ENCODE assay signal across 11 cellular contexts in the genomic region with DNA sequence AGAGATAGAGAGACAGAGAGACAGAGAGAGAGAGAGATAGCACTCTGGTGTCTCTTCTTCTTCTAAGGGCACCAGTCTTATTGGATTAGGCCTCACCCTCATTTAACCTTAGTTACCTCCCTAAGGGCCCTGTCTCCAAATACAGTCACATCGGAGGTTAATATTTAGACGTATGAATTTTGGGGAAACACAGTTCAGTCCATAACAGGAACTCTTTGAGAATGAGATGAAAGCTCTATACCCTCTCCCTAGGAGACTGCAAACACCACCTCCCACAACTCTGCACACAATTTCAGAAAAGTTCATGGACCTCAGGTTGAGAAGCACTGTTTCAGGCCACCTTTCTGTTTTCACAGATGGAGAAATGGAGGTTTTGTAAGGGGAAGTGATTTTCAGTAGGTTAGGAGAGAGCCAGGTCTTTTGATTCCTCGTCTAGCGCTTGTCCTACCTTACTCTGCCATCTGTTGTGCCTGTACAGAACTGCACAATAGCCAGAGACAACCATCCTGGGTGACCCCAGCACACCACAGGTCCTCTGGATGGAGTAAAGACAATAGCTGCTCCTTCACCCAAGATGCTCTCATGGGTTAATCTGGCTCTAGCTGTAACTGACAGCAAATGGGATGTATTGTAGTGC. TPM values are rescaled to one million over a fixed set of nuclear protein-coding genes. Genes with fewer than 3 reads are reported as not detected.
DNase-seq lines count a peak whose midpoint lies in the region; ATAC-seq and TF ChIP-seq lines count a peak whose summit lies in the region.
"Had no signal": no experiment of that assay in that cellular context is flagged by ENCODE, and none has a peak within 500 bp of the region (broad histone marks: within the 10 kb centered on the region; RNA-seq: fewer than 3 reads in every experiment).

No MANE protein-coding gene starts in this region.

- peaks cover 12% of the 10 kb centered on the region for H3K4me1 ChIP-seq in Karpas-422 (ENCODE audit: low read length)

- H3K79me2 ChIP-seq in Karpas-422 (ENCODE audit: low read length): no peaks in the 10 kb centered on the region

- no peaks in the 10 kb centered on the region for H3K36me3 ChIP-seq in Karpas-422 (ENCODE audit: insufficient read depth, low read length)

- no peaks in the 10 kb centered on the region for H3K9me3 ChIP-seq in Karpas-422 (ENCODE audit: low read length)

- no peaks in the 10 kb centered on the region for H3K27me3 ChIP-seq in Karpas-422 (ENCODE audit: low read length)

- H3K27ac ChIP-seq in Karpas-422 (ENCODE audit: low read length): no peak overlapping the region

- DNase-seq in Karpas-422: peak; percentile 47
- DNase-seq in choroid plexus epithelial cell (ENCODE audit: low read depth): peak; percentile 10
- no peak for DNase-seq in COLO829 (ENCODE audit: low spot score)
- DNase-seq in NCI-H446 treated with DMSO at 0.1 percent for 48 hours (lab: John Stamatoyannopoulos, UW): no peak
- no peak for DNase-seq in GM19238 (ENCODE audit: insufficient read length, low spot score)
- DNase-seq in dedifferentiated amniotic fluid mesenchymal stem cell (ENCODE audit: extremely low spot score): no peak
- DNase-seq: IMR-90 had no signal

- H2AFZ ChIP-seq in Karpas-422 (ENCODE audit: low read length): no peak overlapping the region

- peak; percentile 73 for ATAC-seq in GM19467 (IDR thresholded peaks at IDR 0.05; ENCODE audit: unreplicated experiment)

- H4K20me1 ChIP-seq in Karpas-422 (ENCODE audit: insufficient read depth, low read depth, low read length): no peaks in the 10 kb centered on the region

- H3K9ac ChIP-seq in Karpas-422 (ENCODE audit: low read length): no peak overlapping the region

- H3K4me2 ChIP-seq in Karpas-422 (ENCODE audit: low read depth, low read length, poor library complexity, severe bottlenecking): no peak overlapping the region

- TF ChIP-seq CTCF in GM12875 (IDR thresholded peaks at IDR 0.05; ENCODE audit: borderline replicate concordance, insufficient read depth, low read depth, low read length) (peak; percentile 39; the same call in 1 of the 2 replicates), choroid plexus epithelial cell (conservative IDR thresholded peaks at IDR 0.05; ENCODE audit: low read depth, low read length) (peak; percentile 20)

- no peak overlapping the region for H3K4me3 ChIP-seq in GM12875 (ENCODE audit: low read depth, low read length)
- H3K4me3 ChIP-seq in Karpas-422 (ENCODE audit: low read length): no peak overlapping the region
- H3K4me3 ChIP-seq in choroid plexus epithelial cell (ENCODE audit: low read depth, low read length): no peak overlapping the region

- no peaks in the 10 kb centered on the region for H3K9me2 ChIP-seq in Karpas-422 (replicated peaks; ENCODE audit: insufficient read depth, low read length)

RNA-seq across cellular contexts. Expression of gene CXCR3, which starts 32.1 kb away (rescaled TPM):
- not detected in 2 replicates for total RNA-seq in Karpas-422 (2014; rRNA removed; shearing (Covaris generic); ENCODE audit: low replicate concordance)
- total RNA-seq: astrocyte, IMR-90, renal cortical epithelial cell had no signal

Comparison
In these comparisons a context has a peak if more than half of its experiments do, and no peak if none do; other contexts are left out.
1. DNase-seq: peak in Karpas-422 (single experiment) and choroid plexus epithelial cell (single experiment); none in COLO829 (single experiment), NCI-H446 treated with DMSO at 0.1 percent for 48 hours (single experiment), GM19238 (single experiment) and dedifferentiated amniotic fluid mesenchymal stem cell (single experiment).